1 cellular context compared by ENCODE assay signal in the genomic region with DNA sequence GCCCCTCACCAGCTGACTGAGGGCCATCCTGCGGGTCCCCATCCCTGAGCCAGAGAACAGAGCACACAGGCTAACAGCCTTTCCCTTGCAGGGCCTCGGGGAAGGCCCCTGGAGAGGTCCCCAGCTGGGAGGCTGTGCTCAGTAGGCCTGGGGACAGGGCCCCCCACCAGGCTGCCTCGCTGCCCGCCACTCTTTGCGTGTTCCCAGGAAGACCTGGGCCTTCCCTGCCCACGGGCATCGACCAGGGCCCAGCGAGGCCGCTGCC.
A peak's percentile ranks its signal among the peaks of the same experiment; 100 is the strongest.
TF ChIP-seq lines count a peak whose summit lies in the region.

No MANE protein-coding gene starts in this region.

TF ChIP-seq in HEK293, 187 proteins besides CTCF, POLR2A, EP300 and RAD21 (continued from another document):
- TF ChIP-seq ZNF211 (tag by site-specific recombination; IDR thresholded peaks at IDR 0.05; ENCODE audit: low read depth), result no peak
- no peak for TF ChIP-seq WT1 (tag by site-specific recombination; IDR thresholded peaks at IDR 0.05)
- TF ChIP-seq, protein P1, sequence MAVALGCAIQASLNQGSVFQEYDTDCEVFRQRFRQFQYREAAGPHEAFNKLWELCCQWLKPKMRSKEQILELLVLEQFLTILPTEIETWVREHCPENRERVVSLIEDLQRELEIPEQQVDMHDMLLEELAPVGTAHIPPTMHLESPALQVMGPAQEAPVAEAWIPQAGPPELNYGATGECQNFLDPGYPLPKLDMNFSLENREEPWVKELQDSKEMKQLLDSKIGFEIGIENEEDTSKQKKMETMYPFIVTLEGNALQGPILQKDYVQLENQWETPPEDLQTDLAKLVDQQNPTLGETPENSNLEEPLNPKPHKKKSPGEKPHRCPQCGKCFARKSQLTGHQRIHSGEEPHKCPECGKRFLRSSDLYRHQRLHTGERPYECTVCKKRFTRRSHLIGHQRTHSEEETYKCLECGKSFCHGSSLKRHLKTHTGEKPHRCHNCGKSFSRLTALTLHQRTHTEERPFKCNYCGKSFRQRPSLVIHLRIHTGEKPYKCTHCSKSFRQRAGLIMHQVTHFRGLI (tag by site-specific recombination; IDR thresholded peaks at IDR 0.05), result no peak
- TF ChIP-seq ZNF792 (tag by site-specific recombination; IDR thresholded peaks at IDR 0.05), result no peak
- TF ChIP-seq ZNF423 (tag by site-specific recombination; IDR thresholded peaks at IDR 0.05), result peak; percentile 59; the same call in 1 of the 2 replicates
- TF ChIP-seq ZNF394 (tag by site-specific recombination; IDR thresholded peaks at IDR 0.05; ENCODE audit: borderline replicate concordance), result no peak
- TF ChIP-seq, protein P2, sequence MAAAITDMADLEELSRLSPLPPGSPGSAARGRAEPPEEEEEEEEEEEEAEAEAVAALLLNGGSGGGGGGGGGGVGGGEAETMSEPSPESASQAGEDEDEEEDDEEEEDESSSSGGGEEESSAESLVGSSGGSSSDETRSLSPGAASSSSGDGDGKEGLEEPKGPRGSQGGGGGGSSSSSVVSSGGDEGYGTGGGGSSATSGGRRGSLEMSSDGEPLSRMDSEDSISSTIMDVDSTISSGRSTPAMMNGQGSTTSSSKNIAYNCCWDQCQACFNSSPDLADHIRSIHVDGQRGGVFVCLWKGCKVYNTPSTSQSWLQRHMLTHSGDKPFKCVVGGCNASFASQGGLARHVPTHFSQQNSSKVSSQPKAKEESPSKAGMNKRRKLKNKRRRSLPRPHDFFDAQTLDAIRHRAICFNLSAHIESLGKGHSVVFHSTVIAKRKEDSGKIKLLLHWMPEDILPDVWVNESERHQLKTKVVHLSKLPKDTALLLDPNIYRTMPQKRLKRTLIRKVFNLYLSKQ (tag by site-specific recombination; IDR thresholded peaks at IDR 0.05; ENCODE audit: borderline replicate concordance), result no peak
- TF ChIP-seq ZNF266 (tag by site-specific recombination; IDR thresholded peaks at IDR 0.05; ENCODE audit: low read depth), result no peak
- TF ChIP-seq ZBTB48 (tag by site-specific recombination; IDR thresholded peaks at IDR 0.05), result peak; percentile 32; the same call in 1 of the 2 replicates
- TF ChIP-seq, protein P3, sequence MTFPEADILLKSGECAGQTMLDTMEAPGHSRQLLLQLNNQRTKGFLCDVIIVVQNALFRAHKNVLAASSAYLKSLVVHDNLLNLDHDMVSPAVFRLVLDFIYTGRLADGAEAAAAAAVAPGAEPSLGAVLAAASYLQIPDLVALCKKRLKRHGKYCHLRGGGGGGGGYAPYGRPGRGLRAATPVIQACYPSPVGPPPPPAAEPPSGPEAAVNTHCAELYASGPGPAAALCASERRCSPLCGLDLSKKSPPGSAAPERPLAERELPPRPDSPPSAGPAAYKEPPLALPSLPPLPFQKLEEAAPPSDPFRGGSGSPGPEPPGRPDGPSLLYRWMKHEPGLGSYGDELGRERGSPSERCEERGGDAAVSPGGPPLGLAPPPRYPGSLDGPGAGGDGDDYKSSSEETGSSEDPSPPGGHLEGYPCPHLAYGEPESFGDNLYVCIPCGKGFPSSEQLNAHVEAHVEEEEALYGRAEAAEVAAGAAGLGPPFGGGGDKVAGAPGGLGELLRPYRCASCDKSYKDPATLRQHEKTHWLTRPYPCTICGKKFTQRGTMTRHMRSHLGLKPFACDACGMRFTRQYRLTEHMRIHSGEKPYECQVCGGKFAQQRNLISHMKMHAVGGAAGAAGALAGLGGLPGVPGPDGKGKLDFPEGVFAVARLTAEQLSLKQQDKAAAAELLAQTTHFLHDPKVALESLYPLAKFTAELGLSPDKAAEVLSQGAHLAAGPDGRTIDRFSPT (tag by site-specific recombination; IDR thresholded peaks at IDR 0.05), result 0 out of 2 replicates have a peak, but pooled peaks have one; percentile 58
- TF ChIP-seq ZNF202 (tag by site-specific recombination; IDR thresholded peaks at IDR 0.05; ENCODE audit: borderline replicate concordance), result no peak
- no peak for TF ChIP-seq MEIS1 (CRISPR knock-in tag; IDR thresholded peaks at IDR 0.05; ENCODE audit: borderline replicate concordance)
- TF ChIP-seq KLF8 (tag by site-specific recombination; IDR thresholded peaks at IDR 0.05), result no peak
TF ChIP-seq in HEK293: peak in this region for 10.
